Comparison of ENCODE assay signal across 15 cellular contexts in genomic region chr2:20582600-20583221, GRCh38.
DNase-seq lines count a peak whose midpoint lies in the region; ATAC-seq and TF ChIP-seq lines count a peak whose summit lies in the region.
"Had no signal": no experiment of that assay in that cellular context is flagged by ENCODE, and none has a peak within 500 bp of the region (broad histone marks: within the 10 kb centered on the region; RNA-seq: fewer than 3 reads in every experiment).

No MANE protein-coding gene starts in this region.

- ATAC-seq in stimulated activated naive CD8-positive, alpha-beta T cell treated with anti-CD3 and anti-CD28 coated beads, Interleukin-15, amount 100 ng/mL, for 72 hours: peak; percentile 36
- ATAC-seq in stimulated activated naive CD8-positive, alpha-beta T cell treated with anti-CD3 and anti-CD28 coated beads, Interleukin-15, Interleukin-2, amounts not matched to agents 100 U/mL and 50 U/mL, for 24 hours: no peak
- no peak for ATAC-seq in esophagus mucosa

- no peak overlapping the region for H3K4me3 ChIP-seq in effector memory CD4-positive, alpha-beta T cell (ENCODE audit: insufficient read depth, low read depth, low read length, poor library complexity, severe bottlenecking)

- H3K36me3 Mint-ChIP-seq in endothelial cell (ENCODE audit: low read depth, unreplicated experiment): no peaks in the 10 kb centered on the region
- H3K36me3 Mint-ChIP-seq: activated naive CD4-positive, alpha-beta T cell treated with anti-CD3 and anti-CD28 coated beads, Interleukin-2, amount 50 U/mL, for 24 hours had no signal

- peak overlapping the region in 1 of 2 donors; percentile 81 for H3K27ac Mint-ChIP-seq in stimulated activated naive CD8-positive, alpha-beta T cell treated with anti-CD3 and anti-CD28 coated beads, Interleukin-15, amount 100 ng/mL, for 72 hours
- H3K27ac Mint-ChIP-seq in endothelial cell (ENCODE audit: unreplicated experiment): no peak overlapping the region
- H3K27ac Mint-ChIP-seq: activated naive CD4-positive, alpha-beta T cell treated with anti-CD3 and anti-CD28 coated beads, Interleukin-2, amount 50 U/mL, for 24 hours had no signal

- no peak for TF ChIP-seq CTCF in endothelial cell (IDR thresholded peaks at IDR 0.05; ENCODE audit: unreplicated experiment)

- intact Hi-C loops in posterior cingulate gyrus (cut with DNase I): loop anchor here (5.0 kb wide), 2 partner anchors 55 to 135 kb away; partner anchors contain the start of gene RHOB

- no peak overlapping the region for H3K4me3 Mint-ChIP-seq in stimulated activated naive CD8-positive, alpha-beta T cell treated with anti-CD3 and anti-CD28 coated beads, Interleukin-15, amount 100 ng/mL, for 72 hours
- H3K4me3 Mint-ChIP-seq in endothelial cell (ENCODE audit: unreplicated experiment): no peak overlapping the region
- H3K4me3 Mint-ChIP-seq: activated naive CD4-positive, alpha-beta T cell treated with anti-CD3 and anti-CD28 coated beads, Interleukin-2, amount 50 U/mL, for 24 hours had no signal

- H3K4me1 Mint-ChIP-seq in stimulated activated naive CD8-positive, alpha-beta T cell treated with anti-CD3 and anti-CD28 coated beads, Interleukin-15, amount 100 ng/mL, for 72 hours: peaks cover 17% of the 10 kb centered on the region
- H3K4me1 Mint-ChIP-seq in endothelial cell (ENCODE audit: unreplicated experiment): peaks cover 38% of the 10 kb centered on the region
- H3K4me1 Mint-ChIP-seq: activated naive CD4-positive, alpha-beta T cell treated with anti-CD3 and anti-CD28 coated beads, Interleukin-2, amount 50 U/mL, for 24 hours had no signal

- no peaks in the 10 kb centered on the region for H3K4me1 ChIP-seq in effector memory CD4-positive, alpha-beta T cell (ENCODE audit: control insufficient read depth, insufficient read depth, low read length, poor library complexity, severe bottlenecking)

- H3K27me3 ChIP-seq in effector memory CD4-positive, alpha-beta T cell (replicated peaks; ENCODE audit: control insufficient read depth, insufficient read depth, low read length, poor library complexity, severe bottlenecking): no peaks in the 10 kb centered on the region

- no peak overlapping the region for H3K27ac ChIP-seq in effector memory CD4-positive, alpha-beta T cell (ENCODE audit: insufficient read depth, low read length, poor library complexity, severe bottlenecking)

- peaks cover 0 to 11% of the 10 kb centered on the region in 2 donors for H3K9me3 Mint-ChIP-seq in stimulated activated naive CD8-positive, alpha-beta T cell treated with anti-CD3 and anti-CD28 coated beads, Interleukin-15, amount 100 ng/mL, for 72 hours
- H3K9me3 Mint-ChIP-seq in endothelial cell (ENCODE audit: unreplicated experiment): no peaks in the 10 kb centered on the region
- H3K9me3 Mint-ChIP-seq: activated naive CD4-positive, alpha-beta T cell treated with anti-CD3 and anti-CD28 coated beads, Interleukin-2, amount 50 U/mL, for 24 hours had no signal

- H3K9me3 ChIP-seq in effector memory CD4-positive, alpha-beta T cell (ENCODE audit: control insufficient read depth, low read length): no peaks in the 10 kb centered on the region

- DNase-seq in stimulated activated naive CD8-positive, alpha-beta T cell treated with anti-CD3 and anti-CD28 coated beads, Interleukin-15, amount 100 ng/mL, for 72 hours: no peak
- no peak for DNase-seq in stimulated activated naive CD8-positive, alpha-beta T cell treated with anti-CD3 and anti-CD28 coated beads, Interleukin-15, Interleukin-2, amounts not matched to agents 100 U/mL and 50 U/mL, for 24 hours
- DNase-seq in hypothalamus (lab: John Stamatoyannopoulos, UW): peak in 38 of 51 donors; percentile 13 to 89 (median 72)
- DNase-seq in posterior cingulate gyrus: peak; percentile 53 to 97 (median 82)
- DNase-seq in NCI-H187 (lab: John Stamatoyannopoulos, UW): no peak
- DNase-seq in endothelial cell (ENCODE audit: low spot score): no peak
- no peak for DNase-seq in effector memory CD4-positive, alpha-beta T cell
- DNase-seq: cerebellar nuclear complex; HCEC 1CT; MV-4-11; NCI-H446; stimulated activated CD4-positive, alpha-beta T cell treated with anti-CD3 and anti-CD28 coated beads, Interleukin-4, amount 100 ng/mL, for 4 hours; stimulated activated naive CD4-positive, alpha-beta T cell treated with Interleukin-2 at 50 U/mL for 16 hours had no signal

- no peaks in the 10 kb centered on the region for H3K36me3 ChIP-seq in effector memory CD4-positive, alpha-beta T cell (ENCODE audit: control insufficient read depth, insufficient read depth, low read length)

- no peaks in the 10 kb centered on the region for H3K27me3 Mint-ChIP-seq in stimulated activated naive CD8-positive, alpha-beta T cell treated with anti-CD3 and anti-CD28 coated beads, Interleukin-15, amount 100 ng/mL, for 72 hours
- H3K27me3 Mint-ChIP-seq in endothelial cell (ENCODE audit: unreplicated experiment): peaks cover 10% of the 10 kb centered on the region
- H3K27me3 Mint-ChIP-seq: activated naive CD4-positive, alpha-beta T cell treated with anti-CD3 and anti-CD28 coated beads, Interleukin-2, amount 50 U/mL, for 24 hours had no signal

Comparison
In these comparisons a context has a peak if more than half of its experiments do, and no peak if none do; other contexts are left out.
1. DNase-seq: peak in hypothalamus (38 of 51) and posterior cingulate gyrus (10 of 10); none in stimulated activated naive CD8-positive, alpha-beta T cell treated with anti-CD3 and anti-CD28 coated beads, Interleukin-15, amount 100 ng/mL, for 72 hours (0 of 2), stimulated activated naive CD8-positive, alpha-beta T cell treated with anti-CD3 and anti-CD28 coated beads, Interleukin-15, Interleukin-2, amounts not matched to agents 100 U/mL and 50 U/mL, for 24 hours (single experiment), NCI-H187 (0 of 2), endothelial cell (single experiment) and effector memory CD4-positive, alpha-beta T cell (0 of 3).